19 cellular contexts compared by ENCODE assay signal in the genomic region with DNA sequence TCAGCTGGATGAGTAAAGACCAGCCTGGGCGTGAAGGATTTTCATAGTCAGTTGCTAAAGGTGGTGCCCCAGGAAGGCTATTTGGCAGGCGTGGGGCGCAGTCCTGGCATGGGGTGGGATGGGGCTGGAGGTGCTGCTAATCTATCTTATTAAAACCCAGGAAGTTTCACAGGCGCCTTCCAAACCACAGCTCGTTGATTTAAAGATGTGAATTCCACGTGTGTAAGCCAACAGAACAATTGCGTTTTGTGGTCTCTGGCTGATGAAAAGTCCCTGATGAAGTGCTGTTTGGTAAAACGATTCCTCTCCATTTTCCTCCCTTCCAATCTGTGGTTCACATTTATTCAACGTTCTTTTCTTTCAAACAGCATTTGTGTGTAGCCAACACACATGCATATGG.
A peak's percentile ranks its signal among the peaks of the same experiment; 100 is the strongest.
DNase-seq lines count a peak whose midpoint lies in the region; FAIRE-seq and TF ChIP-seq lines count a peak whose summit lies in the region.
"Had no signal": no experiment of that assay in that cellular context is flagged by ENCODE, and none has a peak within 500 bp of the region (broad histone marks: within the 10 kb centered on the region; RNA-seq: fewer than 3 reads in every experiment).

No MANE protein-coding gene starts in this region.

- TF ChIP-seq CTCF in fibroblast of the aortic adventitia (IDR thresholded peaks at IDR 0.05; ENCODE audit: insufficient read depth, low read length) (no peak), GM10248 (IDR thresholded peaks at IDR 0.05; ENCODE audit: control extremely low read depth, extremely low read depth, low read depth, missing control alignments) (no peak)

- FAIRE-seq in GM12892 (lab: Jason Lieb, UNC), result peak; percentile 56
- FAIRE-seq: A549, urothelium cell line had no signal

- H3K27me3 ChIP-seq in SJSA1 (replicated peaks), result no peaks in the 10 kb centered on the region
- H3K27me3 ChIP-seq: body of pancreas, hepatocyte had no signal

- peak overlapping the region; percentile 50 for H3K27ac ChIP-seq in SJSA1
- no peak overlapping the region for H3K27ac ChIP-seq in substantia nigra (ENCODE audit: low read depth, low read length, poor library complexity, severe bottlenecking)
- H3K27ac ChIP-seq: A549, body of pancreas, hepatocyte, spleen had no signal

- peaks cover 49% of the 10 kb centered on the region for H3K4me1 ChIP-seq in SJSA1 (replicated peaks)

- TF ChIP-seq POLR2A in GM12892 (IDR thresholded peaks at IDR 0.05; ENCODE audit: low read depth, low read length), result no peak

- no peaks in the 10 kb centered on the region for H3K36me3 ChIP-seq in SJSA1
- H3K36me3 ChIP-seq: spleen had no signal

- H3K4me3 ChIP-seq in SJSA1 (no peak overlapping the region), fibroblast of the aortic adventitia (ENCODE audit: low read depth, low read length) (no peak overlapping the region)
- H3K4me3 ChIP-seq: A549, body of pancreas, hepatocyte, spleen had no signal

- H3K9me3 ChIP-seq in SJSA1 (replicated peaks), result no peaks in the 10 kb centered on the region
- H3K9me3 ChIP-seq: A549, body of pancreas, spleen had no signal

- POLR2A ChIA-PET in GM10248 (lab: Yijun Ruan, JAX), result no interaction called here

- DNase-seq in AG08395 (ENCODE audit: low spot score) (peak; percentile 31), GM12892 (ENCODE audit: insufficient read length) (no peak), SJSA1 (ENCODE audit: low read depth in 1 of 2, low spot score in 2 of 2) (peak in 1 of 2 experiments; percentile 31), fibroblast of the aortic adventitia (ENCODE audit: low read depth) (peak; percentile 50), Kasumi-1 (lab: John Stamatoyannopoulos, UW) (no peak), islet precursor cell (no peak), substantia nigra (lab: John Stamatoyannopoulos, UW) (no peak), GM10248 (ENCODE audit: extremely low spot score) (no peak)
- DNase-seq: activated CD4-positive, alpha-beta T cell treated with anti-CD3 and anti-CD28 coated beads for 4 hours; body of pancreas; foreskin fibroblast; HCEC 1CT; SHP77; spleen; stimulated activated CD4-positive, alpha-beta T cell treated with anti-CD3 and anti-CD28 coated beads, Interleukin-4, amount 100 ng/mL, for 4 hours; T-helper 1 cell had no signal

- CTCF ChIA-PET in GM10248 (lab: Yijun Ruan, JAX), result no interaction called here

Comparison
In these comparisons a context has a peak if more than half of its experiments do, and no peak if none do; other contexts are left out.
1. DNase-seq: peak in AG08395 (single experiment) and fibroblast of the aortic adventitia (single experiment); none in GM12892 (single experiment), Kasumi-1 (0 of 2), islet precursor cell (single experiment), substantia nigra (0 of 49) and GM10248 (single experiment).